17 cellular contexts compared by ENCODE assay signal in genomic region chr6:5761370-5761769, GRCh38.
"Had no signal": no experiment of that assay in that cellular context is flagged by ENCODE, and none has a peak within 500 bp of the region (broad histone marks: within the 10 kb centered on the region; RNA-seq: fewer than 3 reads in every experiment).

No MANE protein-coding gene starts in this region.

- H3K9me3 Mint-ChIP-seq: stimulated activated effector memory CD8-positive, alpha-beta T cell treated with anti-CD3 and anti-CD28 coated beads, Interleukin-12 subunit alpha, Interleukin-12 subunit beta, amount 100 ng/mL, for 72 hours had no signal

- H3K27me3 Mint-ChIP-seq: activated CD8-positive, alpha-beta memory T cell treated with anti-CD3 and anti-CD28 coated beads, Interleukin-2, amount 10 ng/mL, durations not matched to agents 7 days and 5 days; dendritic cell treated with granulocyte-macrophage colony-stimulating factor and Interleukin-4, amounts not matched to agents 40 ng/mL and 50 ng/mL, for 4 days had no signal

- H3K27ac ChIP-seq: lower lobe of right lung, SJCRH30 had no signal

- H3K27ac Mint-ChIP-seq: activated CD8-positive, alpha-beta memory T cell treated with anti-CD3 and anti-CD28 coated beads, Interleukin-2, amount 10 ng/mL, durations not matched to agents 7 days and 5 days; activated naive CD4-positive, alpha-beta T cell treated with anti-CD3 and anti-CD28 coated beads, Interleukin-2, amount 50 U/mL, for 72 hours; dendritic cell treated with granulocyte-macrophage colony-stimulating factor and Interleukin-4, amounts not matched to agents 40 ng/mL and 50 ng/mL, for 4 days; stimulated activated effector memory CD8-positive, alpha-beta T cell treated with anti-CD3 and anti-CD28 coated beads, Interleukin-12 subunit alpha, Interleukin-12 subunit beta, amount 100 ng/mL, for 72 hours had no signal

- H3K27me3 ChIP-seq: SJCRH30 had no signal

- H3K4me3 ChIP-seq: lower lobe of right lung, SJCRH30 had no signal

- DNase-seq: activated CD4-positive, alpha-beta T cell treated with anti-CD3 and anti-CD28 coated beads for 1 hour; activated CD4-positive, alpha-beta T cell treated with anti-CD3 and anti-CD28 coated beads, Interleukin-2, amount 50 U/mL, for 48 hours; activated CD8-positive, alpha-beta memory T cell treated with anti-CD3 and anti-CD28 coated beads, Interleukin-2, amount 10 ng/mL, durations not matched to agents 7 days and 5 days; activated effector memory CD4-positive, alpha-beta T cell treated with anti-CD3 and anti-CD28 coated beads, Interleukin-2, amount 50 U/mL, for 16 hours; activated T-cell treated with anti-CD3 and anti-CD28 coated beads, Interleukin-2, amount 50 U/mL, for 4 hours; caudate nucleus; foreskin melanocyte; kidney; lower lobe of right lung; midbrain; SJCRH30; small intestine; SW 1271; trophoblast cell had no signal

- H3K36me3 Mint-ChIP-seq: stimulated activated effector memory CD8-positive, alpha-beta T cell treated with anti-CD3 and anti-CD28 coated beads, Interleukin-12 subunit alpha, Interleukin-12 subunit beta, amount 100 ng/mL, for 72 hours had no signal

- H3K4me3 Mint-ChIP-seq: activated CD8-positive, alpha-beta memory T cell treated with anti-CD3 and anti-CD28 coated beads, Interleukin-2, amount 10 ng/mL, durations not matched to agents 7 days and 5 days; activated T-cell treated with anti-CD3 and anti-CD28 coated beads, Interleukin-2, amount 50 U/mL, for 4 hours; dendritic cell treated with granulocyte-macrophage colony-stimulating factor and Interleukin-4, amounts not matched to agents 40 ng/mL and 50 ng/mL, for 4 days; stimulated activated effector memory CD8-positive, alpha-beta T cell treated with anti-CD3 and anti-CD28 coated beads, Interleukin-12 subunit alpha, Interleukin-12 subunit beta, amount 100 ng/mL, for 72 hours had no signal

- H3K9me3 ChIP-seq: lower lobe of right lung, SJCRH30 had no signal

- H3K4me1 ChIP-seq: SJCRH30 had no signal

- H3K4me1 Mint-ChIP-seq: activated CD8-positive, alpha-beta memory T cell treated with anti-CD3 and anti-CD28 coated beads, Interleukin-2, amount 10 ng/mL, durations not matched to agents 7 days and 5 days had no signal

- FAIRE-seq: kidney, small intestine had no signal

- ATAC-seq: activated CD8-positive, alpha-beta memory T cell treated with anti-CD3 and anti-CD28 coated beads, Interleukin-2, amount 10 ng/mL, durations not matched to agents 7 days and 5 days; activated naive CD4-positive, alpha-beta T cell treated with anti-CD3 and anti-CD28 coated beads, Interleukin-2, amount 50 U/mL, for 72 hours; activated T-cell treated with anti-CD3 and anti-CD28 coated beads, Interleukin-2, amount 50 U/mL, for 4 hours; lower lobe of right lung; stimulated activated effector memory CD8-positive, alpha-beta T cell treated with anti-CD3 and anti-CD28 coated beads, Interleukin-12 subunit alpha, Interleukin-12 subunit beta, amount 100 ng/mL, for 72 hours had no signal

- H3K36me3 ChIP-seq: lower lobe of right lung, SJCRH30 had no signal
